In genomic region chr4:8554555-8555100, GRCh38 we compare ENCODE assay signal across 28 cellular contexts. TPM values are rescaled to one million over a fixed set of nuclear protein-coding genes. Genes with fewer than 3 reads are reported as not detected.
"Had no signal": no experiment of that assay in that cellular context is flagged by ENCODE, and none has a peak within 500 bp of the region (broad histone marks: within the 10 kb centered on the region; RNA-seq: fewer than 3 reads in every experiment).

No MANE protein-coding gene starts in this region.

- H3K9me3 ChIP-seq: heart left ventricle, lower lobe of right lung, mucosa of descending colon, psoas muscle, suprapubic skin, tibial artery had no signal

- H3K36me3 ChIP-seq: esophagus muscularis mucosa, heart left ventricle, lower lobe of right lung, suprapubic skin, tibial artery had no signal

- H3K27me3 ChIP-seq: suprapubic skin had no signal

- DNase-seq: activated CD4-positive, alpha-beta memory T cell treated with anti-CD3 and anti-CD28 coated beads for 36 hours; activated CD4-positive, alpha-beta T cell treated with anti-CD3 and anti-CD28 coated beads, Interleukin-2, amount 10 ng/mL, durations not matched to agents 24 days and 14 days; activated CD4-positive, CD25-positive, alpha-beta regulatory T cell treated with anti-CD3 and anti-CD28 coated beads, Interleukin-2, amount 50 U/mL, for 72 hours; activated CD8-positive, alpha-beta memory T cell treated with anti-CD3 and anti-CD28 coated beads, Interleukin-2, amount 50 U/mL, for 48 hours; activated gamma-delta T cell treated with Interleukin-2 at 50 U/mL for 16 hours; activated naive CD4-positive, alpha-beta T cell treated with anti-CD3 and anti-CD28 coated beads, Interleukin-2, amount 50 U/mL, for 16 hours; activated T-cell treated with anti-CD3 and anti-CD28 coated beads, Interleukin-2, amount 50 U/mL, for 24 hours; amniotic stem cell; foreskin keratinocyte; heart left ventricle; hypothalamus; immature natural killer cell; lower lobe of right lung; mesenchymal stem cell; mucosa of descending colon; psoas muscle; stimulated activated naive CD4-positive, alpha-beta T cell; T-helper 17 cell; T1000 had no signal

- H3K4me1 ChIP-seq: esophagus muscularis mucosa, foreskin keratinocyte, heart left ventricle, lower lobe of right lung, parathyroid adenoma, psoas muscle, suprapubic skin, tibial artery had no signal

- H2AFZ ChIP-seq: parathyroid adenoma had no signal

- FAIRE-seq: urothelium cell line had no signal

- H3K4me3 ChIP-seq: esophagus muscularis mucosa, heart left ventricle, lower lobe of right lung, mucosa of descending colon, psoas muscle, suprapubic skin, tibial artery had no signal

- H3K79me2 ChIP-seq: parathyroid adenoma had no signal

- H3K27ac ChIP-seq: esophagus muscularis mucosa, foreskin keratinocyte, heart left ventricle, lower lobe of right lung, parathyroid adenoma, psoas muscle, suprapubic skin, tibial artery had no signal

- ATAC-seq: activated T-helper 17 cell treated with anti-CD3 and anti-CD28 coated beads, Interleukin-2, amount 50 U/mL, for 72 hours; foreskin keratinocyte; heart left ventricle; lower lobe of right lung; mucosa of descending colon; natural killer cell treated with Interleukin-12 subunit alpha and Interleukin-12 subunit beta and Interleukin-15 and Interleukin-18, amount 100 ng/mL, for 72 hours; psoas muscle; T-helper 17 cell had no signal

- H3K9ac ChIP-seq: parathyroid adenoma had no signal

RNA-seq across cellular contexts. Expression of gene GPR78, which starts 25.6 kb away (rescaled TPM):
- total RNA-seq: activated CD4-positive, alpha-beta memory T cell treated with anti-CD3 and anti-CD28 coated beads for 36 hours; activated CD4-positive, alpha-beta T cell treated with anti-CD3 and anti-CD28 coated beads, Interleukin-2, amount 10 ng/mL, durations not matched to agents 24 days and 14 days; activated CD8-positive, alpha-beta memory T cell treated with anti-CD3 and anti-CD28 coated beads for 36 hours; activated T-helper 17 cell treated with anti-CD3 and anti-CD28 coated beads, Interleukin-2, amount 50 U/mL, for 72 hours; esophagus muscularis mucosa; foreskin keratinocyte; kidney epithelial cell; natural killer cell treated with Interleukin-12 subunit alpha and Interleukin-12 subunit beta and Interleukin-15 and Interleukin-18, amount 100 ng/mL, for 72 hours; psoas muscle; suprapubic skin; T-helper 17 cell had no signal
- polyA plus RNA-seq: foreskin keratinocyte, heart left ventricle, immature natural killer cell, psoas muscle had no signal

RNA-seq across cellular contexts. Expression of gene CPZ, which starts 37.9 kb away (rescaled TPM):
- total RNA-seq: activated CD4-positive, alpha-beta memory T cell treated with anti-CD3 and anti-CD28 coated beads for 36 hours; activated CD4-positive, alpha-beta T cell treated with anti-CD3 and anti-CD28 coated beads, Interleukin-2, amount 10 ng/mL, durations not matched to agents 24 days and 14 days; activated CD8-positive, alpha-beta memory T cell treated with anti-CD3 and anti-CD28 coated beads for 36 hours; activated T-helper 17 cell treated with anti-CD3 and anti-CD28 coated beads, Interleukin-2, amount 50 U/mL, for 72 hours; foreskin keratinocyte; natural killer cell treated with Interleukin-12 subunit alpha and Interleukin-12 subunit beta and Interleukin-15 and Interleukin-18, amount 100 ng/mL, for 72 hours; psoas muscle; T-helper 17 cell had no signal
- polyA plus RNA-seq: foreskin keratinocyte, immature natural killer cell had no signal
